40 cellular contexts compared by ENCODE assay signal in the genomic region with DNA sequence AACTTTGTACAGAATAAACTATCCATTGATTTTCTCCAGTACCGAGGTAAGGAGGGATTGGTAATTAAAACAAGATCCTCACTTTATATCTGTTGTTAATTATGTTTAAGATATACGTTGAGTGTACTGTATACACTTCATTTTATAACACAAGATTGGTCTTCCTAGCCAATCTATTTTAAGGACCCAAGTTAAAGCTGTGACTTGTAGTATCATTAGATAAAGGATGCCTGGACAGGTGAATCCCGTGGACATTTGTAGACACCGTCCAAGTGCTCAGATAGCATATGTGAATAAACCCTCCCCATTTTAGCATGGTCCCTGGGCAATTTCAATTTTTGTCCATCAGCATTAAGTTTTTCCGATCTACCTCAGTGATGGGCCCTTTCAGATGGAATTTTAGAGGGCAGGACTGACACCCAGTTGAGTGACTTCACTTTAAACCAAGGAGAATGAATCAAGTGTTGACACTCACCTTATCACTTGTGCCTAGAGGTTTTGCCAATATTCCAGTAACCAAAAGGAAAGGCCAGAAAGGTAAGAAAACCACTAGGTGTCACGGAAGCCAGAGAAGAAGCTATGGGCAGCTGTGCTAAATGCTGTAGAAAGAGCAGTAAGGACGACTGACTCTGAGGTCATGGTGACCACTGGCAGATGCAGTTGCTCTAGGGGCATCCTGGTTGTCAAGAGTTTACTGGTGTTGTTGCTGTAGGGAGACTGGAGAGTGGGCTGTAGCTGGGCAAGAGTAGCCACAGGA. TPM values are rescaled to one million over a fixed set of nuclear protein-coding genes. Genes with fewer than 3 reads are reported as not detected.
"Had no signal": no experiment of that assay in that cellular context is flagged by ENCODE, and none has a peak within 500 bp of the region (broad histone marks: within the 10 kb centered on the region; RNA-seq: fewer than 3 reads in every experiment).

No MANE protein-coding gene starts in this region.

- H3K36me3 ChIP-seq: MG63 had no signal

- H3K4me2 ChIP-seq: KMS-11 had no signal

- H3K4me3 ChIP-seq: MG63 had no signal

- H3K27ac ChIP-seq: KMS-11 had no signal

- H3K9me3 ChIP-seq: MG63 had no signal

- H3K9ac ChIP-seq: KMS-11 had no signal

- DNase-seq: Karpas-422, Kasumi-1, KG1, MG63, MM.1S, MV-4-11, NCI-H1048, NCI-H1092, NCI-H1092 treated with DMSO at 0.1 percent for 48 hours, NCI-H1105, NCI-H1105 treated with DMSO at 0.1 percent for 48 hours, NCI-H1417, NCI-H1417 treated with DMSO at 0.1 percent for 48 hours, NCI-H1436, NCI-H1436 treated with DMSO at 0.1 percent for 48 hours, NCI-H146, NCI-H1694, NCI-H1694 treated with DMSO at 0.1 percent for 48 hours, NCI-H187, NCI-H187 treated with DMSO at 0.1 percent for 48 hours, NCI-H1930, NCI-H2029, NCI-H2029 treated with DMSO at 0.1 percent for 48 hours, NCI-H2081, NCI-H2081 treated with DMSO at 0.1 percent for 48 hours, NCI-H2107, NCI-H2171, NCI-H2171 treated with DMSO at 0.1 percent for 48 hours, NCI-H2227 treated with DMSO at 0.1 percent for 48 hours, NCI-H226, NCI-H345, NCI-H446, NCI-H446 treated with DMSO at 0.1 percent for 48 hours, NCI-H510A, NCI-H510A treated with DMSO at 0.1 percent for 48 hours had no signal

RNA-seq across cellular contexts. Expression of a gene that starts 9.2 kb away (rescaled TPM):
- total RNA-seq: LHCN-M2, M059J, MCF 10A, NCI-H460 had no signal

RNA-seq across cellular contexts. Expression of a gene that starts 18.1 kb away (rescaled TPM):
- total RNA-seq: M059J, MCF 10A, NCI-H460 had no signal

RNA-seq across cellular contexts. Expression of a gene that starts 43.7 kb away (rescaled TPM):
- total RNA-seq: M059J had no signal
